Comparison of ENCODE assay signal across 28 cellular contexts in the genomic region with DNA sequence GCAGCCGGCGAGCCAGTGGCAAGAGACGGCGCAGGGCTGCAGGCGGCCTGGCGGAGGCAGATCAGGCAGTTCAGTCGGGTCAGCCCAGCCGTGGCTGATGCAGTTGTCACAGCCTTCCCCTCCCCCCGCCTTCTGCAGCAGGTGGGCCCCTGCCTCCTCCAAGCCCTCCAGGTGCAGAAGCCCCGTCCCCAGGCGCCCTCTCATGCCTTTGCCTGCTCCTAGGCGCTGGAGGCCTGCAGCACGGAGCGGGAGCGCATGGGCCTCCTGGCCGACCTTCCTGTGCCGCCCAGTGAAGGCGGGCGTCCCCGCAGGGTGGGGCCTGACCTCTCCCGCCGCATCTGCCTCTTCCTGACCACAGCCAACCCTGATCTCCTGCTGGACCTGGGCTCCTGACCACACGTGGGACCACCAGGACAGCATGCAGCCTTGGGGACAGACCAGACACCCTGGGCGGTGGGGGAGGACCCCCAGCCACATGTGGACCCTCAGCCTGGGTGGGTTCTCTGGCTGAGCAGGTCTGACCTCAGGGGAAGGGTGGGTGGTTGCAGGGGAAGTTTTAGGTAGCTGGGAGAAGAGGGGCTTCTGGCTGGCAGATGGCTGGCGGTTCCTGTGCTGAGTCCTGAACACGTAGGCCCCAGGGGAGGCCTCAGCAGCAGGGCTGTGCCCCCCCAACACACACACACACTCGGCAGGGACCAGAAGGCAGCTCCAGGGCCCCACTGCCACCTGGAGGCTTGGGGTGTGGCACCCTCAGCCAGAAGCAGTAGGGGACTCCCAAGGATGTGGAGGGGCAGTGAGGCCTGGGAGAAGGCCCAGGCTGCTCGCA. TPM values are rescaled to one million over a fixed set of nuclear protein-coding genes. Genes with fewer than 3 reads are reported as not detected.
A peak's percentile ranks its signal among the peaks of the same experiment; 100 is the strongest.
DNase-seq lines count a peak whose midpoint lies in the region; ATAC-seq, FAIRE-seq and TF ChIP-seq lines count a peak whose summit lies in the region.
"Had no signal": no experiment of that assay in that cellular context is flagged by ENCODE, and none has a peak within 500 bp of the region (broad histone marks: within the 10 kb centered on the region; RNA-seq: fewer than 3 reads in every experiment).

No MANE protein-coding gene starts in this region.

- no peak overlapping the region for H3K9ac ChIP-seq in HepG2 (ENCODE audit: insufficient read depth, low read depth, low read length)

- intact Hi-C loops in Right ventricle myocardium inferior (cut with DNase I), result no loop called here
- intact Hi-C loops in left cardiac atrium (cut with DNase I), result no loop called here
- intact Hi-C loops in HepG2 (cut with micrococcal nuclease; ENCODE audit: unreplicated experiment), result no loop called here
- intact Hi-C loops in mucosa of descending colon (cut with DNase I, micrococcal nuclease), result no loop called here

- H2AFZ ChIP-seq in HepG2 (ENCODE audit: low read length), result no peak overlapping the region

- H3K27ac ChIP-seq in HepG2 (ENCODE audit: extremely low read length, insufficient read depth, low read length), result no peak overlapping the region
- H3K27ac ChIP-seq: C4-2B, colonic mucosa, SK-N-MC, tibial artery had no signal

- H3K36me3 Mint-ChIP-seq in activated naive CD8-positive, alpha-beta T cell treated with anti-CD3 and anti-CD28 coated beads for 36 hours, result peaks cover 9% of the 10 kb centered on the region

- H3K4me1 Mint-ChIP-seq in stimulated activated naive CD8-positive, alpha-beta T cell treated with anti-CD3 and anti-CD28 coated beads, Interleukin-15, amount 100 ng/mL, for 72 hours, result peaks cover 23% of the 10 kb centered on the region
- H3K4me1 Mint-ChIP-seq in activated naive CD8-positive, alpha-beta T cell treated with anti-CD3 and anti-CD28 coated beads for 36 hours, result peaks cover 5% of the 10 kb centered on the region

- DNase-seq in Right ventricle myocardium inferior (ENCODE audit: missing footprints), result peak; percentile 18
- DNase-seq in left cardiac atrium, result no peak
- DNase-seq in NCI-H82 treated with DMSO at 0.1 percent for 48 hours (lab: John Stamatoyannopoulos, UW; ENCODE audit: unreplicated experiment), result peak; percentile 4
- no peak for DNase-seq in HepG2 (ENCODE audit: low spot score)
- no peak for DNase-seq in ACHN
- no peak for DNase-seq in stimulated activated naive CD8-positive, alpha-beta T cell treated with anti-CD3 and anti-CD28 coated beads, Interleukin-15, amount 100 ng/mL, for 72 hours
- DNase-seq in mucosa of descending colon, result no peak
- no peak for DNase-seq in activated naive CD8-positive, alpha-beta T cell treated with anti-CD3 and anti-CD28 coated beads for 36 hours
- DNase-seq: activated CD4-positive, alpha-beta memory T cell treated with anti-CD3 and anti-CD28 coated beads for 36 hours; activated gamma-delta T cell; adrenal gland; colonic mucosa; endodermal cell; esophagus squamous epithelium; gastrocnemius medialis; hypothalamus; NCI-H1092; NCI-H2081; NCI-H446 treated with DMSO at 0.1 percent for 48 hours; stimulated activated CD4-positive, alpha-beta T cell treated with anti-CD3 and anti-CD28 coated beads, Interleukin-2, amount 100 ng/mL, for 48 hours; tibial artery had no signal

- no peak overlapping the region for H3K4me2 ChIP-seq in HepG2 (ENCODE audit: low read depth, low read length)

- peaks cover 30% of the 10 kb centered on the region for H3K79me2 ChIP-seq in HepG2 (ENCODE audit: insufficient read depth, low read length)

- ATAC-seq in Right ventricle myocardium inferior (no peak), left cardiac atrium (no peak), HepG2 (no peak), mucosa of descending colon (no peak)
- no peak for ATAC-seq in stimulated activated naive CD8-positive, alpha-beta T cell treated with anti-CD3 and anti-CD28 coated beads, Interleukin-15, amount 100 ng/mL, for 72 hours
- ATAC-seq: gastrocnemius medialis, HCT116 had no signal

- TF ChIP-seq POLR2A in HepG2 (IDR thresholded peaks at IDR 0.05; ENCODE audit: insufficient read depth in 1 of 2, low read depth in 2 of 2, low read length in 2 of 2), result no peak

- TF ChIP-seq RAD21 in HepG2 (CRISPR knock-in tag; IDR thresholded peaks at IDR 0.05), result no peak

- TF ChIP-seq EP300 in HepG2 (IDR thresholded peaks at IDR 0.05; ENCODE audit: low read depth in 2 of 2, low read length in 2 of 2) (no peak), HepG2 (CRISPR knock-in tag; IDR thresholded peaks at IDR 0.05; ENCODE audit: borderline replicate concordance) (no peak)

- TF ChIP-seq CTCF in HepG2 (CRISPR knock-in tag; IDR thresholded peaks at IDR 0.05) (no peak), mucosa of descending colon (IDR thresholded peaks at IDR 0.05) (no peak)

- no peak for FAIRE-seq in HepG2 (lab: Jason Lieb, UNC)
- FAIRE-seq: G401.6, RCC 7860 had no signal

- CTCF ChIA-PET in HepG2 (lab: Yijun Ruan, JAX; ENCODE audit: low intra/inter-chr PET ratio, low total read pairs), result no interaction called here

- H3K9me3 Mint-ChIP-seq in stimulated activated naive CD8-positive, alpha-beta T cell treated with anti-CD3 and anti-CD28 coated beads, Interleukin-15, amount 100 ng/mL, for 72 hours, result no peaks in the 10 kb centered on the region
- H3K9me3 Mint-ChIP-seq in activated naive CD8-positive, alpha-beta T cell treated with anti-CD3 and anti-CD28 coated beads for 36 hours, result no peaks in the 10 kb centered on the region
- H3K9me3 Mint-ChIP-seq: activated CD4-positive, alpha-beta memory T cell treated with anti-CD3 and anti-CD28 coated beads for 36 hours; endodermal cell; stimulated activated naive CD8-positive, alpha-beta T cell treated with anti-CD3 and anti-CD28 coated beads, Interleukin-15, Interleukin-2, amounts not matched to agents 100 ng/mL and 50 ng/mL, for 24 hours had no signal

- H3K4me1 ChIP-seq in HepG2 (ENCODE audit: insufficient read depth, low read length) (peaks cover 20% of the 10 kb centered on the region), mucosa of descending colon (ENCODE audit: low read depth) (peaks cover 21% of the 10 kb centered on the region)

- no peaks in the 10 kb centered on the region; a peak in 2 of 5 replicates for H3K27me3 ChIP-seq in HepG2 (ENCODE audit: control insufficient read depth in 1 of 2, insufficient read depth in 2 of 2, low read length in 2 of 2)
- H3K27me3 ChIP-seq: adrenal gland, colonic mucosa, esophagus squamous epithelium, gastrocnemius medialis, neutrophil, tibial artery had no signal

- H3K36me3 ChIP-seq in HepG2 (replicated peaks in 1 of 2; ENCODE audit: control insufficient read depth in 1 of 2, insufficient read depth in 2 of 2, low read length in 2 of 2), result peaks cover 5 to 13% of the 10 kb centered on the region in 2 experiments; a peak in 3 of 5 replicates
- peaks cover 5% of the 10 kb centered on the region for H3K36me3 ChIP-seq in mucosa of descending colon (ENCODE audit: low read depth)
- H3K36me3 ChIP-seq: colonic mucosa had no signal

- no peaks in the 10 kb centered on the region for H4K20me1 ChIP-seq in HepG2 (ENCODE audit: insufficient read depth, low read length)

- POLR2A ChIA-PET in HepG2 (lab: Yijun Ruan, JAX), result interaction anchor here (3.8 kb wide), 1 partner anchor 48 kb away, joined by 10 read pairs; no protein-coding TSS in a partner anchor

- WGBS in HepG2 (ENCODE audit: low lambda C conversion rate), result 94% methylated on average over 9 of the region's 28 CpGs

- H3K4me3 Mint-ChIP-seq in stimulated activated naive CD8-positive, alpha-beta T cell treated with anti-CD3 and anti-CD28 coated beads, Interleukin-15, amount 100 ng/mL, for 72 hours, result no peak overlapping the region
- H3K4me3 Mint-ChIP-seq in activated naive CD8-positive, alpha-beta T cell treated with anti-CD3 and anti-CD28 coated beads for 36 hours, result no peak overlapping the region
- H3K4me3 Mint-ChIP-seq: activated CD4-positive, alpha-beta memory T cell treated with anti-CD3 and anti-CD28 coated beads for 36 hours; endodermal cell; stimulated activated naive CD8-positive, alpha-beta T cell treated with anti-CD3 and anti-CD28 coated beads, Interleukin-15, Interleukin-2, amounts not matched to agents 100 ng/mL and 50 ng/mL, for 24 hours had no signal

- in situ Hi-C loops in HepG2 (cut with HindIII; ENCODE audit: extremely low pct_ligation_motif_present, low pct_unique_long_range_greater_than_20kb) (no loop called here), ACHN (cut with HindIII; ENCODE audit: low pct_ligation_motif_present, low pct_unique_long_range_greater_than_20kb, low sequenced_read_pairs) (no loop called here)

- H3K27me3 Mint-ChIP-seq in stimulated activated naive CD8-positive, alpha-beta T cell treated with anti-CD3 and anti-CD28 coated beads, Interleukin-15, amount 100 ng/mL, for 72 hours, result no peaks in the 10 kb centered on the region
- H3K27me3 Mint-ChIP-seq in activated naive CD8-positive, alpha-beta T cell treated with anti-CD3 and anti-CD28 coated beads for 36 hours, result peaks cover 3% of the 10 kb centered on the region
- H3K27me3 Mint-ChIP-seq: activated CD4-positive, alpha-beta memory T cell treated with anti-CD3 and anti-CD28 coated beads for 36 hours; stimulated activated naive CD8-positive, alpha-beta T cell treated with anti-CD3 and anti-CD28 coated beads, Interleukin-15, Interleukin-2, amounts not matched to agents 100 ng/mL and 50 ng/mL, for 24 hours had no signal

- H3K4me3 ChIP-seq in HepG2 (replicated peaks in 1 of 3; ENCODE audit: insufficient read depth in 1 of 3, low read depth in 2 of 3, low read length in 3 of 3) (no peak overlapping the region), mucosa of descending colon (no peak overlapping the region)
- H3K4me3 ChIP-seq: adrenal gland, colonic mucosa, esophagus squamous epithelium, gastrocnemius medialis, SK-N-MC, tibial artery had no signal

- BruUV-seq in HepG2 (replicated peaks; lab: Mats Ljungman, UMichigan), result no TSS peak

- H3K27ac Mint-ChIP-seq in stimulated activated naive CD8-positive, alpha-beta T cell treated with anti-CD3 and anti-CD28 coated beads, Interleukin-15, amount 100 ng/mL, for 72 hours, result peak overlapping the region in 1 of 2 donors; percentile 42
- H3K27ac Mint-ChIP-seq in activated naive CD8-positive, alpha-beta T cell treated with anti-CD3 and anti-CD28 coated beads for 36 hours, result no peak overlapping the region
- H3K27ac Mint-ChIP-seq: endodermal cell; stimulated activated naive CD8-positive, alpha-beta T cell treated with anti-CD3 and anti-CD28 coated beads, Interleukin-15, Interleukin-2, amounts not matched to agents 100 ng/mL and 50 ng/mL, for 24 hours had no signal

- H3K9me3 ChIP-seq in HepG2 (ENCODE audit: low read length) (no peaks in the 10 kb centered on the region), mucosa of descending colon (no peaks in the 10 kb centered on the region)
- H3K9me3 ChIP-seq: adrenal gland, colonic mucosa, esophagus squamous epithelium, gastrocnemius medialis, neutrophil, tibial artery had no signal

RNA-seq across cellular contexts. Expression of a gene that starts 3.1 kb away (rescaled TPM):
- total RNA-seq in Right ventricle myocardium inferior (80.8 TPM), left cardiac atrium (10 to 100 TPM; 57.0 to 69.2 TPM), HepG2 (2016; rRNA removed; fragmentation: Illumina TruSeq; extraction: Trizol) (129 and 131 TPM in 2 replicates), mucosa of descending colon (100 to 1,000 TPM in 1 of 3 donors, 10 to 100 TPM in 2; 89.1 to 107 (median 91.0) TPM)
- total RNA-seq in HepG2 (2016; cell fraction: cytosol; rRNA removed; fragmentation: Illumina TruSeq; extraction: Trizol; ENCODE audit: low read depth), result 34.5 and 36.0 TPM in 2 replicates
- total RNA-seq in HepG2 (2016; cell fraction: insoluble cytoplasmic fraction; rRNA removed; fragmentation: Illumina TruSeq; extraction: Trizol), result 130 and 146 TPM in 2 replicates
- total RNA-seq in HepG2 (2016; cell fraction: membrane; rRNA removed; fragmentation: Illumina TruSeq; extraction: Trizol), result 51.5 and 64.0 TPM in 2 replicates
- total RNA-seq in HepG2 (2016; cell fraction: nucleus; rRNA removed; fragmentation: Illumina TruSeq; extraction: Trizol), result 59.6 and 64.6 TPM in 2 replicates
- 61.3 and 63.5 TPM in 2 replicates for polyA plus RNA-seq in HepG2 (2011; rRNA removed)
- 70.4 and 99.7 TPM in 2 replicates for polyA plus RNA-seq in HepG2 (2011; cell fraction: cytosol; rRNA removed)
- 83.9 and 98.7 TPM in 2 replicates for polyA plus RNA-seq in HepG2 (2011; cell fraction: nucleus; rRNA removed)
- polyA plus RNA-seq in HepG2 (2012), result 48.9 and 50.7 TPM in 2 replicates
- 42.4 and 48.9 TPM in 2 replicates for polyA plus RNA-seq in HepG2 (2016; cell fraction: cytosol; fragmentation: Illumina TruSeq; extraction: Trizol; ENCODE audit: low read depth)
- polyA plus RNA-seq in HepG2 (2016; cell fraction: insoluble cytoplasmic fraction; fragmentation: Illumina TruSeq; extraction: Trizol; ENCODE audit: low read depth), result 212 and 241 TPM in 2 replicates
- 59.9 and 71.5 TPM in 2 replicates for polyA plus RNA-seq in HepG2 (2016; cell fraction: membrane; fragmentation: Illumina TruSeq; extraction: Trizol; ENCODE audit: low read depth)
- 154 and 163 TPM in 2 replicates for polyA plus RNA-seq in HepG2 (2016; cell fraction: nucleus; fragmentation: Illumina TruSeq; extraction: Trizol; ENCODE audit: insufficient read depth, low read depth)
- polyA minus RNA-seq in HepG2 (2011; rRNA and poly(A)+ RNA removed; ENCODE audit: low replicate concordance), result 27.6 and 50.7 TPM in 2 replicates
- 25.2 and 30.8 TPM in 2 replicates for polyA minus RNA-seq in HepG2 (2011; cell fraction: cytosol; rRNA and poly(A)+ RNA removed)
- polyA minus RNA-seq in HepG2 (2011; cell fraction: nucleus; rRNA and poly(A)+ RNA removed), result 21.9 and 29.5 TPM in 2 replicates
- 100 to 1,000 TPM; 187 to 190 TPM for total RNA-seq in activated naive CD8-positive, alpha-beta T cell treated with anti-CD3 and anti-CD28 coated beads for 36 hours

RNA-seq across cellular contexts. Expression of a gene that starts 3.4 kb away (rescaled TPM):
- total RNA-seq in Right ventricle myocardium inferior (8.2 TPM), left cardiac atrium (10 to 100 TPM in 1 of 2 donors, 1 to 10 TPM in 1; 6.9 to 11.9 TPM), HepG2 (2016; rRNA removed; fragmentation: Illumina TruSeq; extraction: Trizol) (1.7 and 7.6 TPM in 2 replicates), mucosa of descending colon (10 to 100 TPM; 18.4 to 43.1 (median 24.7) TPM)
- 0.79 and 1.3 TPM in 2 replicates for total RNA-seq in HepG2 (2016; cell fraction: cytosol; rRNA removed; fragmentation: Illumina TruSeq; extraction: Trizol; ENCODE audit: low read depth)
- 1.7 and 6.0 TPM in 2 replicates for total RNA-seq in HepG2 (2016; cell fraction: insoluble cytoplasmic fraction; rRNA removed; fragmentation: Illumina TruSeq; extraction: Trizol)
- total RNA-seq in HepG2 (2016; cell fraction: membrane; rRNA removed; fragmentation: Illumina TruSeq; extraction: Trizol), result 1.2 TPM in 2 replicates
- 7.8 and 8.4 TPM in 2 replicates for total RNA-seq in HepG2 (2016; cell fraction: nucleus; rRNA removed; fragmentation: Illumina TruSeq; extraction: Trizol)
- polyA plus RNA-seq in HepG2 (2011; rRNA removed), result 4.4 and 6.5 TPM in 2 replicates
- 1.3 and 2.0 TPM in 2 replicates for polyA plus RNA-seq in HepG2 (2011; cell fraction: cytosol; rRNA removed)
- polyA plus RNA-seq in HepG2 (2011; cell fraction: nucleus; rRNA removed), result 81.3 and 90.4 TPM in 2 replicates
- 3.4 and 4.5 TPM in 2 replicates for polyA plus RNA-seq in HepG2 (2012)
- polyA plus RNA-seq in HepG2 (2016; cell fraction: cytosol; fragmentation: Illumina TruSeq; extraction: Trizol; ENCODE audit: low read depth), result 0.23 and 0.36 TPM in 2 replicates
- 1.7 and 2.2 TPM in 2 replicates for polyA plus RNA-seq in HepG2 (2016; cell fraction: insoluble cytoplasmic fraction; fragmentation: Illumina TruSeq; extraction: Trizol; ENCODE audit: low read depth)
- polyA plus RNA-seq in HepG2 (2016; cell fraction: membrane; fragmentation: Illumina TruSeq; extraction: Trizol; ENCODE audit: low read depth), result 0.51 and 0.65 TPM in 2 replicates
- polyA plus RNA-seq in HepG2 (2016; cell fraction: nucleus; fragmentation: Illumina TruSeq; extraction: Trizol; ENCODE audit: insufficient read depth, low read depth), result 31.9 and 34.1 TPM in 2 replicates
- 5.2 and 6.5 TPM in 2 replicates for polyA minus RNA-seq in HepG2 (2011; rRNA and poly(A)+ RNA removed; ENCODE audit: low replicate concordance)
- polyA minus RNA-seq in HepG2 (2011; cell fraction: cytosol; rRNA and poly(A)+ RNA removed), result 0.79 and 1.3 TPM in 2 replicates
- polyA minus RNA-seq in HepG2 (2011; cell fraction: nucleus; rRNA and poly(A)+ RNA removed), result 17.7 and 19.7 TPM in 2 replicates
- total RNA-seq in activated naive CD8-positive, alpha-beta T cell treated with anti-CD3 and anti-CD28 coated beads for 36 hours, result 10 to 100 TPM; 17.2 to 20.1 TPM

RNA-seq across cellular contexts. Expression of a gene that starts 4.7 kb away (rescaled TPM):
- total RNA-seq in Right ventricle myocardium inferior (33.9 TPM), left cardiac atrium (10 to 100 TPM; 35.7 to 43.4 TPM), HepG2 (2016; rRNA removed; fragmentation: Illumina TruSeq; extraction: Trizol) (4.9 and 15.9 TPM in 2 replicates), mucosa of descending colon (10 to 100 TPM; 49.1 to 66.0 (median 56.0) TPM)
- 27.7 and 30.7 TPM in 2 replicates for total RNA-seq in HepG2 (2016; cell fraction: cytosol; rRNA removed; fragmentation: Illumina TruSeq; extraction: Trizol; ENCODE audit: low read depth)
- total RNA-seq in HepG2 (2016; cell fraction: insoluble cytoplasmic fraction; rRNA removed; fragmentation: Illumina TruSeq; extraction: Trizol), result 6.6 and 17.1 TPM in 2 replicates
- total RNA-seq in HepG2 (2016; cell fraction: membrane; rRNA removed; fragmentation: Illumina TruSeq; extraction: Trizol), result 19.1 and 22.3 TPM in 2 replicates
- 17.5 and 23.3 TPM in 2 replicates for total RNA-seq in HepG2 (2016; cell fraction: nucleus; rRNA removed; fragmentation: Illumina TruSeq; extraction: Trizol)
- polyA plus RNA-seq in HepG2 (2011; rRNA removed), result 10.4 and 13.9 TPM in 2 replicates
- 7.3 and 17.7 TPM in 2 replicates for polyA plus RNA-seq in HepG2 (2011; cell fraction: cytosol; rRNA removed)
- polyA plus RNA-seq in HepG2 (2011; cell fraction: nucleus; rRNA removed), result 96.4 and 121 TPM in 2 replicates
- polyA plus RNA-seq in HepG2 (2012), result 5.5 and 9.1 TPM in 2 replicates
- polyA plus RNA-seq in HepG2 (2016; cell fraction: cytosol; fragmentation: Illumina TruSeq; extraction: Trizol; ENCODE audit: low read depth), result 21.1 and 24.5 TPM in 2 replicates
- 5.3 and 5.8 TPM in 2 replicates for polyA plus RNA-seq in HepG2 (2016; cell fraction: insoluble cytoplasmic fraction; fragmentation: Illumina TruSeq; extraction: Trizol; ENCODE audit: low read depth)
- polyA plus RNA-seq in HepG2 (2016; cell fraction: membrane; fragmentation: Illumina TruSeq; extraction: Trizol; ENCODE audit: low read depth), result 12.6 and 13.9 TPM in 2 replicates
- polyA plus RNA-seq in HepG2 (2016; cell fraction: nucleus; fragmentation: Illumina TruSeq; extraction: Trizol; ENCODE audit: insufficient read depth, low read depth), result 35.8 and 39.3 TPM in 2 replicates
- 2.3 and 4.2 TPM in 2 replicates for polyA minus RNA-seq in HepG2 (2011; rRNA and poly(A)+ RNA removed; ENCODE audit: low replicate concordance)
- 2.1 and 3.5 TPM in 2 replicates for polyA minus RNA-seq in HepG2 (2011; cell fraction: cytosol; rRNA and poly(A)+ RNA removed)
- polyA minus RNA-seq in HepG2 (2011; cell fraction: nucleus; rRNA and poly(A)+ RNA removed), result 8.4 and 9.0 TPM in 2 replicates
- total RNA-seq in activated naive CD8-positive, alpha-beta T cell treated with anti-CD3 and anti-CD28 coated beads for 36 hours, result 10 to 100 TPM; 24.5 to 24.9 TPM

RNA-seq across cellular contexts. Expression of a gene that starts 6.3 kb away (rescaled TPM):
- total RNA-seq in Right ventricle myocardium inferior (36.1 TPM), left cardiac atrium (10 to 100 TPM; 25.9 to 27.7 TPM), HepG2 (2016; rRNA removed; fragmentation: Illumina TruSeq; extraction: Trizol) (8.2 and 13.2 TPM in 2 replicates), mucosa of descending colon (10 to 100 TPM; 39.7 to 56.5 (median 52.2) TPM)
- 8.6 and 9.9 TPM in 2 replicates for total RNA-seq in HepG2 (2016; cell fraction: cytosol; rRNA removed; fragmentation: Illumina TruSeq; extraction: Trizol; ENCODE audit: low read depth)
- total RNA-seq in HepG2 (2016; cell fraction: insoluble cytoplasmic fraction; rRNA removed; fragmentation: Illumina TruSeq; extraction: Trizol), result 6.5 and 13.8 TPM in 2 replicates
- 9.4 and 12.7 TPM in 2 replicates for total RNA-seq in HepG2 (2016; cell fraction: membrane; rRNA removed; fragmentation: Illumina TruSeq; extraction: Trizol)
- total RNA-seq in HepG2 (2016; cell fraction: nucleus; rRNA removed; fragmentation: Illumina TruSeq; extraction: Trizol), result 14.1 and 16.2 TPM in 2 replicates
- 21.9 and 26.7 TPM in 2 replicates for polyA plus RNA-seq in HepG2 (2011; rRNA removed)
- 15.4 and 25.3 TPM in 2 replicates for polyA plus RNA-seq in HepG2 (2011; cell fraction: cytosol; rRNA removed)
- polyA plus RNA-seq in HepG2 (2011; cell fraction: nucleus; rRNA removed), result 142 and 184 TPM in 2 replicates
- 12.3 and 24.9 TPM in 2 replicates for polyA plus RNA-seq in HepG2 (2012)
- 6.4 and 7.5 TPM in 2 replicates for polyA plus RNA-seq in HepG2 (2016; cell fraction: cytosol; fragmentation: Illumina TruSeq; extraction: Trizol; ENCODE audit: low read depth)
- polyA plus RNA-seq in HepG2 (2016; cell fraction: insoluble cytoplasmic fraction; fragmentation: Illumina TruSeq; extraction: Trizol; ENCODE audit: low read depth), result 7.6 and 8.0 TPM in 2 replicates
- polyA plus RNA-seq in HepG2 (2016; cell fraction: membrane; fragmentation: Illumina TruSeq; extraction: Trizol; ENCODE audit: low read depth), result 6.8 and 7.3 TPM in 2 replicates
- polyA plus RNA-seq in HepG2 (2016; cell fraction: nucleus; fragmentation: Illumina TruSeq; extraction: Trizol; ENCODE audit: insufficient read depth, low read depth), result 29.9 and 32.1 TPM in 2 replicates
- polyA minus RNA-seq in HepG2 (2011; rRNA and poly(A)+ RNA removed; ENCODE audit: low replicate concordance), result 15.4 and 19.4 TPM in 2 replicates
- polyA minus RNA-seq in HepG2 (2011; cell fraction: cytosol; rRNA and poly(A)+ RNA removed), result 4.5 and 8.0 TPM in 2 replicates
- polyA minus RNA-seq in HepG2 (2011; cell fraction: nucleus; rRNA and poly(A)+ RNA removed), result 12.4 and 13.7 TPM in 2 replicates
- 10 to 100 TPM; 12.3 to 12.8 TPM for total RNA-seq in activated naive CD8-positive, alpha-beta T cell treated with anti-CD3 and anti-CD28 coated beads for 36 hours

RNA-seq across cellular contexts. Expression of a gene that starts 6.7 kb away (rescaled TPM):
- total RNA-seq in Right ventricle myocardium inferior (37.9 TPM), left cardiac atrium (10 to 100 TPM; 32.5 to 33.6 TPM), HepG2 (2016; rRNA removed; fragmentation: Illumina TruSeq; extraction: Trizol) (43.8 and 61.5 TPM in 2 replicates), mucosa of descending colon (10 to 100 TPM; 32.1 to 43.1 (median 39.3) TPM)
- 45.7 and 50.6 TPM in 2 replicates for total RNA-seq in HepG2 (2016; cell fraction: cytosol; rRNA removed; fragmentation: Illumina TruSeq; extraction: Trizol; ENCODE audit: low read depth)
- total RNA-seq in HepG2 (2016; cell fraction: insoluble cytoplasmic fraction; rRNA removed; fragmentation: Illumina TruSeq; extraction: Trizol), result 43.0 and 67.3 TPM in 2 replicates
- 59.0 and 63.2 TPM in 2 replicates for total RNA-seq in HepG2 (2016; cell fraction: membrane; rRNA removed; fragmentation: Illumina TruSeq; extraction: Trizol)
- total RNA-seq in HepG2 (2016; cell fraction: nucleus; rRNA removed; fragmentation: Illumina TruSeq; extraction: Trizol), result 26.2 and 29.2 TPM in 2 replicates
- 25.7 and 33.5 TPM in 2 replicates for polyA plus RNA-seq in HepG2 (2011; rRNA removed)
- polyA plus RNA-seq in HepG2 (2011; cell fraction: cytosol; rRNA removed), result 26.7 and 51.2 TPM in 2 replicates
- 80.7 and 89.5 TPM in 2 replicates for polyA plus RNA-seq in HepG2 (2011; cell fraction: nucleus; rRNA removed)
- 19.8 and 31.7 TPM in 2 replicates for polyA plus RNA-seq in HepG2 (2012)
- 46.9 and 52.9 TPM in 2 replicates for polyA plus RNA-seq in HepG2 (2016; cell fraction: cytosol; fragmentation: Illumina TruSeq; extraction: Trizol; ENCODE audit: low read depth)
- polyA plus RNA-seq in HepG2 (2016; cell fraction: insoluble cytoplasmic fraction; fragmentation: Illumina TruSeq; extraction: Trizol; ENCODE audit: low read depth), result 40.4 and 46.6 TPM in 2 replicates
- polyA plus RNA-seq in HepG2 (2016; cell fraction: membrane; fragmentation: Illumina TruSeq; extraction: Trizol; ENCODE audit: low read depth), result 47.2 and 53.9 TPM in 2 replicates
- 63.4 and 63.9 TPM in 2 replicates for polyA plus RNA-seq in HepG2 (2016; cell fraction: nucleus; fragmentation: Illumina TruSeq; extraction: Trizol; ENCODE audit: insufficient read depth, low read depth)
- 21.1 and 26.9 TPM in 2 replicates for polyA minus RNA-seq in HepG2 (2011; rRNA and poly(A)+ RNA removed; ENCODE audit: low replicate concordance)
- 14.3 and 16.7 TPM in 2 replicates for polyA minus RNA-seq in HepG2 (2011; cell fraction: cytosol; rRNA and poly(A)+ RNA removed)
- 12.1 and 14.0 TPM in 2 replicates for polyA minus RNA-seq in HepG2 (2011; cell fraction: nucleus; rRNA and poly(A)+ RNA removed)
- total RNA-seq in activated naive CD8-positive, alpha-beta T cell treated with anti-CD3 and anti-CD28 coated beads for 36 hours, result 10 to 100 TPM; 63.6 to 64.2 TPM

Comparison
In these comparisons a context has a peak if more than half of its experiments do, and no peak if none do; other contexts are left out.
1. DNase-seq: peak in Right ventricle myocardium inferior (single experiment) and NCI-H82 treated with DMSO at 0.1 percent for 48 hours (single experiment); none in left cardiac atrium (single experiment), HepG2 (single experiment), ACHN (single experiment), stimulated activated naive CD8-positive, alpha-beta T cell treated with anti-CD3 and anti-CD28 coated beads, Interleukin-15, amount 100 ng/mL, for 72 hours (0 of 2), mucosa of descending colon (0 of 3) and activated naive CD8-positive, alpha-beta T cell treated with anti-CD3 and anti-CD28 coated beads for 36 hours (single experiment).